Comparison of ENCODE assay signal across 8 cellular contexts in the genomic region with DNA sequence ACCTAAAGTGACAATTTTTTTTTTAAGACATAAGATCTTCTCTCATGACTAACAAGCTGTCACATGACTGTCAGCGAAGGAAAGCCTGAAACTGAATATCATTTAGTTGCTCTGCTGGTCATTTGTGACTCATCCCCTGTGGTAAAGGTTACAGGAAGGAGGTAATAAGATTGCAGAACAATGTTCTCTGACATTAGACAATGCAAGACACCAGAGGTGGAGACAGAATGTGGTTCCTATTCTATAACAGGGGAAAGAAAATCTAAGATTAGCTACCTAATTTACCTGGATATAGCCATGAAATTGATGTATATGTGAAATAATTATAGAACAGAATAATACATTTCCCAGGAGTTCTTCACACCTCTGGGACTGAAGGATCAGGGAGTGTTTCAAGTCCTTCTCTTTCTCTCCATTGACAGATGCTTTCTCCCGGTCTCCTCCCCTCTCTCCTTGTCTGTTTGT. TPM values are rescaled to one million over a fixed set of nuclear protein-coding genes. Genes with fewer than 3 reads are reported as not detected.
DNase-seq lines count a peak whose midpoint lies in the region; ATAC-seq and TF ChIP-seq lines count a peak whose summit lies in the region.

No MANE protein-coding gene starts in this region.

- H3K79me2 ChIP-seq in PC-9 (ENCODE audit: low read depth), result no peaks in the 10 kb centered on the region

- no peaks in the 10 kb centered on the region for H3K9me2 ChIP-seq in PC-9 (ENCODE audit: insufficient read depth)

- TF ChIP-seq POLR2A in esophagus squamous epithelium (IDR thresholded peaks at IDR 0.05), result no peak

- peak overlapping the region; percentile 37 for H3K4me2 ChIP-seq in PC-9

- no peak overlapping the region for H3K27ac Mint-ChIP-seq in activated naive CD4-positive, alpha-beta T cell treated with anti-CD3 and anti-CD28 coated beads for 36 hours

- DNase-seq in activated naive CD4-positive, alpha-beta T cell treated with anti-CD3 and anti-CD28 coated beads for 36 hours, result peak; percentile 23
- DNase-seq in activated naive CD4-positive, alpha-beta T cell treated with anti-CD3 and anti-CD28 coated beads, Interleukin-2, amount 50 U/mL, for 16 hours, result no peak
- peak; percentile 46 to 96 for DNase-seq in PC-9
- DNase-seq in fibroblast of the aortic adventitia (ENCODE audit: low read depth), result peak; percentile 61
- no peak for DNase-seq in esophagus squamous epithelium (lab: John Stamatoyannopoulos, UW)
- DNase-seq in cardiac septum (ENCODE audit: low spot score), result no peak
- DNase-seq in cortex of kidney (lab: John Stamatoyannopoulos, UW), result no peak

- H3K4me3 ChIP-seq in PC-9 (no peak overlapping the region), fibroblast of the aortic adventitia (ENCODE audit: low read depth, low read length) (no peak overlapping the region), esophagus squamous epithelium (no peak overlapping the region)

- POLR2A ChIA-PET in PC-9 (lab: Charles Lee; ENCODE audit: unreplicated experiment), result interaction anchor here (0.5 kb wide), 1 partner anchor 47 kb away, joined by 10 read pairs; no protein-coding TSS in a partner anchor

- H3K9me3 ChIP-seq in PC-9 (ENCODE audit: insufficient read depth, low read depth) (no peaks in the 10 kb centered on the region), esophagus squamous epithelium (no peaks in the 10 kb centered on the region)

- no peaks in the 10 kb centered on the region for H3K27me3 Mint-ChIP-seq in activated naive CD4-positive, alpha-beta T cell treated with anti-CD3 and anti-CD28 coated beads for 36 hours (ENCODE audit: low read depth)

- TF ChIP-seq CTCF in PC-9 (conservative IDR thresholded peaks at IDR 0.05) (no peak), fibroblast of the aortic adventitia (IDR thresholded peaks at IDR 0.05; ENCODE audit: insufficient read depth, low read length) (no peak), esophagus squamous epithelium (IDR thresholded peaks at IDR 0.05) (no peak)

- no peaks in the 10 kb centered on the region for H4K20me1 ChIP-seq in PC-9 (ENCODE audit: insufficient read depth)

- CTCF ChIA-PET in activated naive CD4-positive, alpha-beta T cell treated with anti-CD3 and anti-CD28 coated beads for 36 hours (lab: Charles Lee), result no interaction called here
- CTCF ChIA-PET in PC-9 (lab: Charles Lee), result no interaction called here

- intact Hi-C loops in activated naive CD4-positive, alpha-beta T cell treated with anti-CD3 and anti-CD28 coated beads for 36 hours (cut with micrococcal nuclease), result no loop called here
- intact Hi-C loops in PC-9 (cut with micrococcal nuclease; ENCODE audit: unreplicated experiment), result no loop called here
- intact Hi-C loops in esophagus squamous epithelium (cut with DNase I), result no loop called here
- intact Hi-C loops in cardiac septum (cut with DNase I), result no loop called here

- no TSS peak for BruUV-seq in PC-9 (replicated peaks; lab: Mats Ljungman, UMichigan)

- peaks cover 14% of the 10 kb centered on the region for H3F3A ChIP-seq in PC-9 (ENCODE audit: insufficient read depth, low read depth)

- no peaks in the 10 kb centered on the region for H3K36me3 Mint-ChIP-seq in activated naive CD4-positive, alpha-beta T cell treated with anti-CD3 and anti-CD28 coated beads for 36 hours (ENCODE audit: low read depth)

- H3K4me1 ChIP-seq in PC-9 (replicated peaks; ENCODE audit: insufficient read depth), result peaks cover 16% of the 10 kb centered on the region
- peaks cover 0 to 27% (median 4%) of the 10 kb centered on the region in 3 donors for H3K4me1 ChIP-seq in esophagus squamous epithelium

- H3K36me3 ChIP-seq in PC-9 (ENCODE audit: low read depth), result no peaks in the 10 kb centered on the region
- no peaks in the 10 kb centered on the region for H3K36me3 ChIP-seq in esophagus squamous epithelium

- H3K4me3 Mint-ChIP-seq in activated naive CD4-positive, alpha-beta T cell treated with anti-CD3 and anti-CD28 coated beads for 36 hours, result no peak overlapping the region

- H3K4me1 Mint-ChIP-seq in activated naive CD4-positive, alpha-beta T cell treated with anti-CD3 and anti-CD28 coated beads for 36 hours (ENCODE audit: low read depth), result peaks cover 8% of the 10 kb centered on the region

- WGBS in esophagus squamous epithelium, 2 donors, result 25 to 30% methylated on average over 2 of the region's 2 CpGs

- H3K27ac ChIP-seq in PC-9 (peak overlapping the region; percentile 66), esophagus squamous epithelium (peak overlapping the region in 1 of 4 donors; percentile 57)

- H3K27me3 ChIP-seq in PC-9 (ENCODE audit: insufficient read depth, low read depth) (no peaks in the 10 kb centered on the region), esophagus squamous epithelium (no peaks in the 10 kb centered on the region)

- no peak overlapping the region for H2AFZ ChIP-seq in PC-9

- ATAC-seq in HG02973 (IDR thresholded peaks at IDR 0.05; ENCODE audit: unreplicated experiment), result peak; percentile 93

- H3K9me3 Mint-ChIP-seq in activated naive CD4-positive, alpha-beta T cell treated with anti-CD3 and anti-CD28 coated beads for 36 hours, result no peaks in the 10 kb centered on the region

RNA-seq across cellular contexts. Expression of a gene that starts 47.7 kb away (rescaled TPM):
- under 1 TPM; 0.07 to 0.14 TPM for total RNA-seq in activated naive CD4-positive, alpha-beta T cell treated with anti-CD3 and anti-CD28 coated beads for 36 hours
- 0.60 and 2.3 TPM in 2 replicates for total RNA-seq in PC-9 (2021)
- total RNA-seq in fibroblast of the aortic adventitia (ENCODE audit: low replicate concordance), result 0.09 and 0.82 TPM in 2 replicates
- under 1 TPM; 0.08 to 0.61 (median 0.39) TPM for total RNA-seq in esophagus squamous epithelium
- 0.24 TPM for total RNA-seq in cardiac septum

Comparison
In these comparisons a context has a peak if more than half of its experiments do, and no peak if none do; other contexts are left out.
1. DNase-seq: peak in activated naive CD4-positive, alpha-beta T cell treated with anti-CD3 and anti-CD28 coated beads for 36 hours (single experiment), PC-9 (2 of 2) and fibroblast of the aortic adventitia (single experiment); none in activated naive CD4-positive, alpha-beta T cell treated with anti-CD3 and anti-CD28 coated beads, Interleukin-2, amount 50 U/mL, for 16 hours (single experiment), esophagus squamous epithelium (single experiment), cardiac septum (single experiment) and cortex of kidney (single experiment).